Comparison of ENCODE assay signal across 18 cellular contexts in genomic region chr16:58031016-58031800, GRCh38. TPM values are rescaled to one million over a fixed set of nuclear protein-coding genes. Genes with fewer than 3 reads are reported as not detected.
DNase-seq lines count a peak whose midpoint lies in the region; ATAC-seq and TF ChIP-seq lines count a peak whose summit lies in the region.
"Had no signal": no experiment of that assay in that cellular context is flagged by ENCODE, and none has a peak within 500 bp of the region (broad histone marks: within the 10 kb centered on the region; RNA-seq: fewer than 3 reads in every experiment).

No MANE protein-coding gene starts in this region.

- H3K23ac ChIP-seq in mesendoderm (ENCODE audit: low read length), result no peak overlapping the region

- no peaks in the 10 kb centered on the region for H3K9me3 ChIP-seq in duodenal mucosa (ENCODE audit: control insufficient read depth in 1 of 2, low read length in 2 of 2)
- H3K9me3 ChIP-seq: transverse colon had no signal

- TF ChIP-seq CTCF in C4-2B (conservative IDR thresholded peaks at IDR 0.05), result no peak
- TF ChIP-seq CTCF in GM20000 (IDR thresholded peaks at IDR 0.05; ENCODE audit: extremely low read depth, missing control alignments), result no peak

- peaks cover 44 to 48% of the 10 kb centered on the region in 2 donors for H3K4me1 ChIP-seq in duodenal mucosa (ENCODE audit: control insufficient read depth in 1 of 2, insufficient read depth in 2 of 2, low read length in 2 of 2)
- peaks cover 26% of the 10 kb centered on the region for H3K4me1 ChIP-seq in mesendoderm (ENCODE audit: control insufficient read depth, low read depth, low read length)

- H3K56ac ChIP-seq in mesendoderm (ENCODE audit: low read length), result no peak overlapping the region

- no peak overlapping the region for H2BK5ac ChIP-seq in mesendoderm (ENCODE audit: low read length)

- no peak overlapping the region for H2BK15ac ChIP-seq in mesendoderm (replicated peaks; ENCODE audit: low read depth)

- WGBS in mesendoderm (ENCODE audit: extremely low coverage, insufficient coverage, low lambda C conversion rate), result no CpG with 5 or more reads among the region's 14 CpGs

- no peak overlapping the region for H2BK120ac ChIP-seq in mesendoderm (ENCODE audit: low read depth, low read length)

- no peak overlapping the region for H3K4me3 ChIP-seq in duodenal mucosa (ENCODE audit: low read depth in 1 of 2, low read length in 2 of 2)
- H3K4me3 ChIP-seq in mesendoderm (ENCODE audit: low read length), result no peak overlapping the region
- H3K4me3 ChIP-seq: transverse colon had no signal

- no peak overlapping the region for H4K5ac ChIP-seq in mesendoderm (ENCODE audit: low read length)

- H3K27me3 ChIP-seq in duodenal mucosa (ENCODE audit: control insufficient read depth in 1 of 2, insufficient read depth in 2 of 2, low read length in 2 of 2), result no peaks in the 10 kb centered on the region
- no peaks in the 10 kb centered on the region for H3K27me3 ChIP-seq in mesendoderm (ENCODE audit: insufficient read depth, low read length, poor library complexity)
- H3K27me3 ChIP-seq: transverse colon had no signal

- H4K8ac ChIP-seq in mesendoderm (ENCODE audit: low read depth, low read length), result no peak overlapping the region

- DNase-seq in GM20000 (ENCODE audit: low spot score), result peak; percentile 13
- peak; percentile 23 for DNase-seq in mesendoderm
- no peak for DNase-seq in NCI-H1436 treated with DMSO at 0.1 percent for 48 hours (lab: John Stamatoyannopoulos, UW)
- DNase-seq in NCI-H1694 (lab: John Stamatoyannopoulos, UW), result no peak
- DNase-seq: activated CD8-positive, alpha-beta memory T cell treated with anti-CD3 and anti-CD28 coated beads, Interleukin-2, amount 50 U/mL, for 4 hours; CD8-positive, alpha-beta T cell; cortex of kidney; DMS79; naive B cell; NCI-H1105; NCI-H524; stimulated activated CD4-positive, alpha-beta T cell treated with anti-CD3 and anti-CD28 coated beads, Interleukin-1b, Interleukin-23, amount 100 ng/mL, for 48 hours; stimulated activated naive CD4-positive, alpha-beta T cell treated with Interleukin-2 at 50 U/mL for 16 hours; transverse colon had no signal

- ATAC-seq in HG02610 (IDR thresholded peaks at IDR 0.05; ENCODE audit: unreplicated experiment) (no peak), HG03432 (IDR thresholded peaks at IDR 0.05; ENCODE audit: unreplicated experiment) (no peak)
- ATAC-seq: CD8-positive, alpha-beta T cell had no signal

- H3K27ac ChIP-seq in C4-2B, result peak overlapping the region; percentile 98
- peak overlapping the region; percentile 17 for H3K27ac ChIP-seq in duodenal mucosa (ENCODE audit: low read depth, low read length)
- no peak overlapping the region for H3K27ac ChIP-seq in mesendoderm (ENCODE audit: low read depth, low read length)

- H3K79me1 ChIP-seq in mesendoderm (ENCODE audit: low read length), result peaks cover 50% of the 10 kb centered on the region

- no peak overlapping the region for H3K4ac ChIP-seq in mesendoderm (ENCODE audit: low read depth, low read length)

- peaks cover 34% of the 10 kb centered on the region for H3K79me2 ChIP-seq in mesendoderm (ENCODE audit: control insufficient read depth, insufficient read depth, low read length)

- H2AK5ac ChIP-seq in mesendoderm (ENCODE audit: low read length), result no peak overlapping the region

- H3K36me3 ChIP-seq in duodenal mucosa (ENCODE audit: control insufficient read depth in 1 of 2, insufficient read depth in 2 of 2, low read length in 2 of 2) (peaks cover 0 to 4% of the 10 kb centered on the region in 2 donors), mesendoderm (ENCODE audit: control insufficient read depth, insufficient read depth, low read length) (no peaks in the 10 kb centered on the region)
- H3K36me3 ChIP-seq: transverse colon had no signal

- H3K18ac ChIP-seq in mesendoderm (ENCODE audit: low read length), result no peak overlapping the region

- no peak overlapping the region for H3K4me2 ChIP-seq in mesendoderm (ENCODE audit: low read length)

- H3K9ac ChIP-seq in duodenal mucosa (ENCODE audit: low read depth in 1 of 2, low read length in 2 of 2) (no peak overlapping the region), mesendoderm (ENCODE audit: low read length) (no peak overlapping the region)

RNA-seq across cellular contexts. Expression of gene MMP15, which starts 5.7 kb away (rescaled TPM):
- 20.9 TPM for polyA plus RNA-seq in mesendoderm (2013, experiment 1 of 2)
- 20.0 TPM for polyA plus RNA-seq in mesendoderm (2013, experiment 2 of 2)

RNA-seq across cellular contexts. Expression of gene USB1, which starts 30.0 kb away (rescaled TPM):
- polyA plus RNA-seq in mesendoderm (2013, experiment 1 of 2), result 61.7 TPM
- polyA plus RNA-seq in mesendoderm (2013, experiment 2 of 2), result 60.1 TPM

RNA-seq across cellular contexts. Expression of gene ZNF319, which starts 30.7 kb away (rescaled TPM):
- 6.1 TPM for polyA plus RNA-seq in mesendoderm (2013, experiment 1 of 2)
- polyA plus RNA-seq in mesendoderm (2013, experiment 2 of 2), result 7.0 TPM

Comparison
In these comparisons a context has a peak if more than half of its experiments do, and no peak if none do; other contexts are left out.
1. DNase-seq: peak in GM20000 (single experiment) and mesendoderm (single experiment); none in NCI-H1436 treated with DMSO at 0.1 percent for 48 hours (single experiment) and NCI-H1694 (single experiment).